30 cellular contexts compared by ENCODE assay signal in the genomic region with DNA sequence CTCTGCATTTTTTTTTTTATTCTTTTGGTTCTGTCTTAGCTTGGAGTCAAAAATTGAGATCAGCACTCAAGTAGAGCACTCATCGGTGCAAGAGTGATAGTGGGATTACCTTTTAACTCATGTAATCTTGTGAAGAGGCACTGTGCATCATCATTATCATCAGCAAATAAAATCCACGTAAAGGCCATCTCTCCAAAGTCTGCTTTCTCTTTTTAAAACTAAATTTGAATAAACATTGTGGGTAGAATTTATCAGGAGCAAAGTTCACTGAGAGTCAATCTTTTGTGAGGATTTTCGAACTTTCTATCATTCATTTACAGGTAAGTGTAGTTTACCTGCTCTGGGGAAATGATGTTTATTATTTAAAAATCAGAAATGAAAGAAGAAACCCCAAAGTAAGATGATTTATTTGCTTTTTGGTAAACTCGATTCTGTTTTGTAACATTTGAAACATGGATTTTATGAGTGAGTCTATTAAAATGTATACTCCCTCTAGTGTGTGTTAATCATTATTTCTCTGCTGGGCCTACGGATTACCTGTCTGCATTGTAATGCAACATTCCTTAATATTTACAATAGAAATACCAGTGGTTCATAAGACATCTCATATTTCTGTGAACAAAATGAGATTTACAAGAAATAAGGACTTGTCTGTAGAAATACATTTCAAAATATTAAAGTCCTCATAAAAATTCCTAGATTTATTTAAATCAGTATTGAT.
"Had no signal": no experiment of that assay in that cellular context is flagged by ENCODE, and none has a peak within 500 bp of the region (broad histone marks: within the 10 kb centered on the region; RNA-seq: fewer than 3 reads in every experiment).

No MANE protein-coding gene starts in this region.

- FAIRE-seq: colon, endometrium, frontal cortex, keratinocyte had no signal

- H3K4me3 Mint-ChIP-seq: activated CD4-positive, alpha-beta memory T cell treated with anti-CD3 and anti-CD28 coated beads for 36 hours; activated CD4-positive, alpha-beta T cell treated with anti-CD3 and anti-CD28 coated beads, Interleukin-2, amount 10 ng/mL, durations not matched to agents 24 days and 14 days; activated naive CD4-positive, alpha-beta T cell treated with anti-CD3 and anti-CD28 coated beads, Interleukin-2, amount 50 U/mL, for 24 hours; activated naive CD8-positive, alpha-beta T cell treated with anti-CD3 and anti-CD28 coated beads, Interleukin-2, amount 50 U/mL, for 24 hours; activated T-cell treated with anti-CD3 and anti-CD28 coated beads, Interleukin-2, amount 50 U/mL, for 24 hours; naive thymus-derived CD8-positive, alpha-beta T cell; neural progenitor cell; T-helper 17 cell had no signal

- H2AFZ ChIP-seq: neural progenitor cell, parathyroid adenoma had no signal

- H3K9me3 ChIP-seq: lower lobe of right lung, psoas muscle, spleen, suprapubic skin, tibial artery, upper lobe of right lung had no signal

- H3K27ac Mint-ChIP-seq: activated CD4-positive, alpha-beta memory T cell treated with anti-CD3 and anti-CD28 coated beads for 36 hours; activated CD4-positive, alpha-beta T cell treated with anti-CD3 and anti-CD28 coated beads, Interleukin-2, amount 10 ng/mL, durations not matched to agents 24 days and 14 days; activated naive CD4-positive, alpha-beta T cell treated with anti-CD3 and anti-CD28 coated beads, Interleukin-2, amount 50 U/mL, for 24 hours; activated naive CD8-positive, alpha-beta T cell treated with anti-CD3 and anti-CD28 coated beads, Interleukin-2, amount 50 U/mL, for 24 hours; activated T-cell treated with anti-CD3 and anti-CD28 coated beads, Interleukin-2, amount 50 U/mL, for 24 hours; naive thymus-derived CD8-positive, alpha-beta T cell; neural progenitor cell; T-helper 17 cell had no signal

- H3K27ac ChIP-seq: lower lobe of right lung, neural progenitor cell, parathyroid adenoma, psoas muscle, spleen, suprapubic skin, tibial artery, upper lobe of right lung had no signal

- H3K4me3 ChIP-seq: lower lobe of right lung, neural progenitor cell, psoas muscle, spleen, suprapubic skin, tibial artery, upper lobe of right lung had no signal

- H3K36me3 ChIP-seq: lower lobe of right lung, neural progenitor cell, spleen, suprapubic skin, tibial artery, upper lobe of right lung had no signal

- H3K4me2 ChIP-seq: neural progenitor cell had no signal

- DNase-seq: activated CD4-positive, alpha-beta memory T cell treated with anti-CD3 and anti-CD28 coated beads for 36 hours; activated CD4-positive, alpha-beta T cell treated with anti-CD3 and anti-CD28 coated beads, Interleukin-2, amount 10 ng/mL, durations not matched to agents 24 days and 14 days; activated CD4-positive, CD25-positive, alpha-beta regulatory T cell treated with anti-CD3 and anti-CD28 coated beads, Interleukin-2, amount 50 U/mL, for 72 hours; activated CD8-positive, alpha-beta memory T cell treated with anti-CD3 and anti-CD28 coated beads, Interleukin-2, amount 50 U/mL, for 48 hours; activated gamma-delta T cell; activated naive CD8-positive, alpha-beta T cell treated with anti-CD3 and anti-CD28 coated beads, Interleukin-2, amount 50 U/mL, for 24 hours; activated T-cell treated with anti-CD3 and anti-CD28 coated beads, Interleukin-2, amount 50 U/mL, for 24 hours; amygdala; dermis blood vessel endothelial cell; effector CD8-positive, alpha-beta T cell; hippocampal formation; lower lobe of right lung; mesenchymal stem cell; naive thymus-derived CD8-positive, alpha-beta T cell; occipital lobe; psoas muscle; right cardiac atrium; spleen; stimulated activated naive CD4-positive, alpha-beta T cell; T-helper 17 cell; tibial artery; upper lobe of right lung had no signal

- H3K27me3 ChIP-seq: neural progenitor cell, spleen, suprapubic skin, tibial artery, upper lobe of right lung had no signal

- H3K36me3 Mint-ChIP-seq: activated CD4-positive, alpha-beta memory T cell treated with anti-CD3 and anti-CD28 coated beads for 36 hours; activated naive CD4-positive, alpha-beta T cell treated with anti-CD3 and anti-CD28 coated beads, Interleukin-2, amount 50 U/mL, for 24 hours; naive thymus-derived CD8-positive, alpha-beta T cell; neural progenitor cell had no signal

- H3K4me1 ChIP-seq: lower lobe of right lung, parathyroid adenoma, psoas muscle, spleen, suprapubic skin, upper lobe of right lung had no signal

- H3K9me3 Mint-ChIP-seq: activated CD4-positive, alpha-beta T cell treated with anti-CD3 and anti-CD28 coated beads, Interleukin-2, amount 10 ng/mL, durations not matched to agents 24 days and 14 days; neural progenitor cell had no signal

- H3K79me2 ChIP-seq: parathyroid adenoma had no signal

- H3K27me3 Mint-ChIP-seq: activated CD4-positive, alpha-beta memory T cell treated with anti-CD3 and anti-CD28 coated beads for 36 hours; activated CD4-positive, alpha-beta T cell treated with anti-CD3 and anti-CD28 coated beads, Interleukin-2, amount 10 ng/mL, durations not matched to agents 24 days and 14 days; activated naive CD4-positive, alpha-beta T cell treated with anti-CD3 and anti-CD28 coated beads, Interleukin-2, amount 50 U/mL, for 24 hours; activated naive CD8-positive, alpha-beta T cell treated with anti-CD3 and anti-CD28 coated beads, Interleukin-2, amount 50 U/mL, for 24 hours; activated T-cell treated with anti-CD3 and anti-CD28 coated beads, Interleukin-2, amount 50 U/mL, for 24 hours; naive thymus-derived CD8-positive, alpha-beta T cell; T-helper 17 cell had no signal

- ATAC-seq: activated naive CD8-positive, alpha-beta T cell treated with anti-CD3 and anti-CD28 coated beads, Interleukin-2, amount 50 U/mL, for 24 hours; lower lobe of right lung; naive thymus-derived CD8-positive, alpha-beta T cell; psoas muscle; right cardiac atrium; T-helper 17 cell; upper lobe of right lung had no signal

- H3K4me1 Mint-ChIP-seq: activated CD4-positive, alpha-beta T cell treated with anti-CD3 and anti-CD28 coated beads, Interleukin-2, amount 10 ng/mL, durations not matched to agents 24 days and 14 days; activated naive CD4-positive, alpha-beta T cell treated with anti-CD3 and anti-CD28 coated beads, Interleukin-2, amount 50 U/mL, for 24 hours; activated naive CD8-positive, alpha-beta T cell treated with anti-CD3 and anti-CD28 coated beads, Interleukin-2, amount 50 U/mL, for 24 hours; naive thymus-derived CD8-positive, alpha-beta T cell; T-helper 17 cell had no signal

- H3K9ac ChIP-seq: neural progenitor cell, parathyroid adenoma had no signal
